In genomic region chr5:176817864-176818377, GRCh38 we compare ENCODE assay signal across 8 cellular contexts. TPM values are rescaled to one million over a fixed set of nuclear protein-coding genes. Genes with fewer than 3 reads are reported as not detected.
DNase-seq lines count a peak whose midpoint lies in the region; ATAC-seq, FAIRE-seq and TF ChIP-seq lines count a peak whose summit lies in the region.

No MANE protein-coding gene starts in this region.

- TF ChIP-seq CTCF in esophagus squamous epithelium (IDR thresholded peaks at IDR 0.05) (peak in 1 of 6 experiments; percentile 23), pancreas (IDR thresholded peaks at IDR 0.05) (no peak)

- intact Hi-C loops in esophagus squamous epithelium (cut with DNase I): no loop called here
- intact Hi-C loops in pancreas (cut with DNase I): no loop called here

- 0 to 4% methylated on average over 7 to 10 of the region's 52 CpGs for WGBS in esophagus squamous epithelium, 2 donors
- 2% methylated on average over 23 to 52 of the region's 52 CpGs for WGBS in pancreas, 2 donors

- ATAC-seq in HG02938 (IDR thresholded peaks at IDR 0.05; ENCODE audit: unreplicated experiment): peak; percentile 25
- ATAC-seq in pancreas: peak in 3 of 4 donors; percentile 42 to 61 (median 51)
- ATAC-seq in GM21360 (IDR thresholded peaks at IDR 0.05; ENCODE audit: unreplicated experiment): no peak

- no peaks in the 10 kb centered on the region for H3K9me3 ChIP-seq in SJSA1 (replicated peaks)
- no peaks in the 10 kb centered on the region for H3K9me3 ChIP-seq in esophagus squamous epithelium
- no peaks in the 10 kb centered on the region for H3K9me3 ChIP-seq in pancreas

- H3K27me3 ChIP-seq in SJSA1 (replicated peaks) (peaks cover 86% of the 10 kb centered on the region), esophagus squamous epithelium (peaks cover 0 to 100% (median 10%) of the 10 kb centered on the region in 4 donors), pancreas (no peaks in the 10 kb centered on the region)

- H3K36me3 ChIP-seq in SJSA1 (no peaks in the 10 kb centered on the region), esophagus squamous epithelium (no peaks in the 10 kb centered on the region), pancreas (no peaks in the 10 kb centered on the region)

- H3K27ac ChIP-seq in SJSA1: no peak overlapping the region
- no peak overlapping the region for H3K27ac ChIP-seq in esophagus squamous epithelium
- no peak overlapping the region for H3K27ac ChIP-seq in pancreas

- TF ChIP-seq POLR2A in esophagus squamous epithelium (IDR thresholded peaks at IDR 0.05): no peak

- H3K4me1 ChIP-seq in SJSA1 (replicated peaks) (peaks cover 10% of the 10 kb centered on the region), esophagus squamous epithelium (peaks cover 0 to 29% (median 13%) of the 10 kb centered on the region in 3 donors), pancreas (no peaks in the 10 kb centered on the region)

- DNase-seq in activated naive CD4-positive, alpha-beta T cell treated with Interleukin-2 at 50 U/mL for 16 hours: peak; percentile 19
- no peak for DNase-seq in activated naive CD4-positive, alpha-beta T cell treated with anti-CD3 and anti-CD28 coated beads, Interleukin-2, amount 50 U/mL, for 16 hours
- DNase-seq in SJSA1 (ENCODE audit: low read depth in 1 of 2, low spot score in 2 of 2) (peak in 1 of 2 experiments; percentile 35), esophagus squamous epithelium (lab: John Stamatoyannopoulos, UW) (no peak), pancreas (peak in 1 of 6 donors; percentile 73), foreskin melanocyte (no peak)

- no peak for FAIRE-seq in pancreas (lab: Jason Lieb, UNC)

- H3K4me3 ChIP-seq in SJSA1: peak overlapping the region; percentile 20
- H3K4me3 ChIP-seq in esophagus squamous epithelium: peak overlapping the region; percentile 4 to 59 (median 30)
- peak overlapping the region; percentile 0 to 50 (median 24) for H3K4me3 ChIP-seq in pancreas

RNA-seq across cellular contexts. Expression of gene UNC5A, which starts 7.6 kb away (rescaled TPM):
- total RNA-seq in SJSA1 (2014; rRNA removed; shearing (Covaris generic)): not detected in 2 replicates
- under 1 TPM in 1 of 4 donors, not detected in 3; 0.19 TPM for total RNA-seq in esophagus squamous epithelium
- total RNA-seq in pancreas: under 1 TPM; 0.09 to 0.49 (median 0.22) TPM
- polyA plus RNA-seq in pancreas: 1 to 10 TPM; 2.3 to 3.6 TPM
